Comparison of ENCODE assay signal across 18 cellular contexts in the genomic region with DNA sequence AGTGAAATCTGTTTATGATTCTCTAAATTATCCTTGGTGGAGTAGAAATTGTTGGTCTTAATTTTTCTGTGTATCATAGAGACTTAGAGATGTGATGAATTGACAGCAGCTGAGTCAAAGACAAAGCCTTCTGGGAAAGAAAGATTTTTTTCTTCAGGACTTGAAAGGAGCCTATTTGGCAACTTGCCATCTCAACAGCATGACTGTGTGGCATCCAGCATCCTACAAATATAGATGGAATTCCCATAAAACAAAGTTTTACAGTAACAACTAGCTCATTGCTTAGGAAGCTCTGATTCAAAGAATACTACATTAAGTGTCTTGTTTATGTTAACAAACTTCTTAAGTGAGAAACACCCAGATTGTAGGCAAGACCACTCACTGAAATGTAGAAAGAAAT.
DNase-seq lines count a peak whose midpoint lies in the region; ATAC-seq and TF ChIP-seq lines count a peak whose summit lies in the region.
"Had no signal": no experiment of that assay in that cellular context is flagged by ENCODE, and none has a peak within 500 bp of the region (broad histone marks: within the 10 kb centered on the region; RNA-seq: fewer than 3 reads in every experiment).

No MANE protein-coding gene starts in this region.

- H3K4me3 ChIP-seq in right lobe of liver, result no peak overlapping the region
- H3K4me3 ChIP-seq: esophagus muscularis mucosa had no signal

- peaks cover 70% of the 10 kb centered on the region for H3K4me1 Mint-ChIP-seq in chondrocyte (ENCODE audit: low read depth)

- no peaks in the 10 kb centered on the region for H3K27me3 ChIP-seq in right lobe of liver
- H3K27me3 ChIP-seq: esophagus muscularis mucosa had no signal

- H3K36me3 Mint-ChIP-seq in chondrocyte (ENCODE audit: low read depth), result no peaks in the 10 kb centered on the region

- H3K9me3 Mint-ChIP-seq in chondrocyte (ENCODE audit: low read depth), result no peaks in the 10 kb centered on the region

- H3K27ac ChIP-seq in right lobe of liver, result no peak overlapping the region
- H3K27ac ChIP-seq: esophagus muscularis mucosa, VCaP had no signal

- intact Hi-C loops in right lobe of liver (cut with DNase I), result no loop called here

- TF ChIP-seq CTCF in chondrocyte (IDR thresholded peaks at IDR 0.05) (no peak), right lobe of liver (IDR thresholded peaks at IDR 0.05) (no peak)

- DNase-seq in GM04504 (ENCODE audit: low read depth) (peak; percentile 88), NCI-H446 (lab: John Stamatoyannopoulos, UW) (peak; percentile 34 to 83), chondrocyte (ENCODE audit: low spot score) (no peak), renal cortical epithelial cell (ENCODE audit: low read depth) (peak; percentile 89), T-helper 1 cell (no peak), right lobe of liver (no peak)
- DNase-seq: aorta; DMS79 treated with DMSO at 0.1 percent for 48 hours; islet precursor cell; NCI-H2081; RPMI8226; stimulated activated CD4-positive, alpha-beta T cell treated with anti-CD3 and anti-CD28 coated beads, Interleukin-2, amount 100 ng/mL, for 24 hours; stimulated activated naive CD4-positive, alpha-beta T cell treated with Interleukin-2 at 50 U/mL for 16 hours had no signal

- ATAC-seq in GM19328 (IDR thresholded peaks at IDR 0.05; ENCODE audit: unreplicated experiment) (no peak), right lobe of liver (no peak), GM21737 (IDR thresholded peaks at IDR 0.05; ENCODE audit: unreplicated experiment) (no peak)
- ATAC-seq: HepG2 had no signal

- no peaks in the 10 kb centered on the region for H3K9me3 ChIP-seq in right lobe of liver
- H3K9me3 ChIP-seq: esophagus muscularis mucosa had no signal

- H3K4me1 ChIP-seq in right lobe of liver, result no peaks in the 10 kb centered on the region

- H3K4me3 Mint-ChIP-seq in chondrocyte (ENCODE audit: unreplicated experiment), result no peak overlapping the region

- no peaks in the 10 kb centered on the region for H3K36me3 ChIP-seq in right lobe of liver
- H3K36me3 ChIP-seq: esophagus muscularis mucosa had no signal

- peak overlapping the region; percentile 55 for H3K27ac Mint-ChIP-seq in chondrocyte (ENCODE audit: unreplicated experiment)

- no peak for TF ChIP-seq POLR2A in right lobe of liver (IDR thresholded peaks at IDR 0.05)

- H3K27me3 Mint-ChIP-seq in chondrocyte (ENCODE audit: low read depth), result no peaks in the 10 kb centered on the region

Comparison
In these comparisons a context has a peak if more than half of its experiments do, and no peak if none do; other contexts are left out.
1. DNase-seq: peak in GM04504 (single experiment), NCI-H446 (2 of 2) and renal cortical epithelial cell (single experiment); none in chondrocyte (single experiment), T-helper 1 cell (0 of 5) and right lobe of liver (0 of 3).